Comparison of ENCODE assay signal across 10 cellular contexts in genomic region chr20:63699466-63700198, GRCh38. TPM values are rescaled to one million over a fixed set of nuclear protein-coding genes. Genes with fewer than 3 reads are reported as not detected.
DNase-seq lines count a peak whose midpoint lies in the region; ATAC-seq, FAIRE-seq and TF ChIP-seq lines count a peak whose summit lies in the region.
"Had no signal": no experiment of that assay in that cellular context is flagged by ENCODE, and none has a peak within 500 bp of the region (broad histone marks: within the 10 kb centered on the region; RNA-seq: fewer than 3 reads in every experiment).

No MANE protein-coding gene starts in this region.

- TF ChIP-seq EP300 in transverse colon (IDR thresholded peaks at IDR 0.05; ENCODE audit: low read depth) = no peak

- no peak overlapping the region for H3K4me3 Mint-ChIP-seq in activated CD8-positive, alpha-beta T cell treated with anti-CD3 and anti-CD28 coated beads for 36 hours
- H3K4me3 Mint-ChIP-seq in activated CD8-positive, alpha-beta T cell treated with anti-CD3 and anti-CD28 coated beads, Interleukin-2, amount 10 ng/mL, durations not matched to agents 7 days and 5 days = no peak overlapping the region
- H3K4me3 Mint-ChIP-seq: natural killer cell had no signal

- no peak for FAIRE-seq in kidney (lab: Jason Lieb, UNC)

- H3K9me3 Mint-ChIP-seq in activated CD8-positive, alpha-beta T cell treated with anti-CD3 and anti-CD28 coated beads for 36 hours = no peaks in the 10 kb centered on the region
- no peaks in the 10 kb centered on the region for H3K9me3 Mint-ChIP-seq in activated CD8-positive, alpha-beta T cell treated with anti-CD3 and anti-CD28 coated beads, Interleukin-2, amount 10 ng/mL, durations not matched to agents 7 days and 5 days (ENCODE audit: insufficient read depth)
- H3K9me3 Mint-ChIP-seq: natural killer cell had no signal

- H3K27ac Mint-ChIP-seq in activated CD8-positive, alpha-beta T cell treated with anti-CD3 and anti-CD28 coated beads for 36 hours = peak overlapping the region; percentile 67
- H3K27ac Mint-ChIP-seq in activated CD8-positive, alpha-beta T cell treated with anti-CD3 and anti-CD28 coated beads, Interleukin-2, amount 10 ng/mL, durations not matched to agents 7 days and 5 days = no peak overlapping the region
- H3K27ac Mint-ChIP-seq: natural killer cell had no signal

- peak overlapping the region in 3 of 5 donors; percentile 34 to 92 (median 82) for H3K27ac ChIP-seq in adrenal gland
- peak overlapping the region in 1 of 2 donors; percentile 32 for H3K27ac ChIP-seq in kidney (ENCODE audit: low read depth in 2 of 2, low read length in 2 of 2)
- peak overlapping the region; percentile 19 to 61 (median 45) for H3K27ac ChIP-seq in transverse colon

- CTCF ChIA-PET in activated CD8-positive, alpha-beta T cell treated with anti-CD3 and anti-CD28 coated beads for 36 hours (lab: Charles Lee) = interaction anchor here (1.2 kb wide), 1 partner anchor 165 kb away, joined by 3 read pairs; no protein-coding TSS in a partner anchor
- CTCF ChIA-PET in activated CD8-positive, alpha-beta T cell treated with anti-CD3 and anti-CD28 coated beads, Interleukin-2, amount 10 ng/mL, durations not matched to agents 7 days and 5 days (lab: Charles Lee) = no interaction called here

- intact Hi-C loops in activated CD8-positive, alpha-beta T cell treated with anti-CD3 and anti-CD28 coated beads for 36 hours (cut with micrococcal nuclease) = loop anchor here (10.0 kb wide), 1 partner anchor 165 kb away; the partner anchor contains the start of genes ABHD16B and TPD52L2
- intact Hi-C loops in adrenal gland (cut with DNase I) = loop anchor here in 1 of 2 donors (10.0 kb wide), 1 partner anchor 155 kb away; no protein-coding TSS in a partner anchor
- intact Hi-C loops in kidney (cut with DNase I) = no loop called here
- intact Hi-C loops in transverse colon (cut with DNase I; ENCODE audit: low total_unique reads) = no loop called here

- peaks cover 2% of the 10 kb centered on the region for H3K36me3 Mint-ChIP-seq in activated CD8-positive, alpha-beta T cell treated with anti-CD3 and anti-CD28 coated beads for 36 hours (ENCODE audit: low read depth)
- peaks cover 7% of the 10 kb centered on the region for H3K36me3 Mint-ChIP-seq in activated CD8-positive, alpha-beta T cell treated with anti-CD3 and anti-CD28 coated beads, Interleukin-2, amount 10 ng/mL, durations not matched to agents 7 days and 5 days (ENCODE audit: low read depth)
- H3K36me3 Mint-ChIP-seq: natural killer cell had no signal

- H3K9me3 ChIP-seq in adrenal gland (replicated peaks in 1 of 3) (no peaks in the 10 kb centered on the region), kidney (ENCODE audit: control insufficient read depth in 1 of 2, low read length in 2 of 2) (no peaks in the 10 kb centered on the region), transverse colon (no peaks in the 10 kb centered on the region)

- peaks cover 0 to 17% of the 10 kb centered on the region in 2 donors for H3K36me3 ChIP-seq in adrenal gland (replicated peaks in 1 of 2)
- peaks cover 3 to 11% of the 10 kb centered on the region in 2 donors for H3K36me3 ChIP-seq in kidney (ENCODE audit: control insufficient read depth in 1 of 2, insufficient read depth in 2 of 2, low read length in 2 of 2)
- H3K36me3 ChIP-seq in transverse colon = peaks cover 0 to 2% (median 0%) of the 10 kb centered on the region in 4 donors

- DNase-seq in activated CD8-positive, alpha-beta T cell treated with anti-CD3 and anti-CD28 coated beads for 36 hours = no peak
- DNase-seq in activated CD8-positive, alpha-beta T cell treated with anti-CD3 and anti-CD28 coated beads, Interleukin-2, amount 10 ng/mL, durations not matched to agents 7 days and 5 days = no peak
- DNase-seq in adrenal gland (peak in 3 of 7 donors; percentile 32 to 59 (median 34)), kidney (peak; percentile 82), transverse colon (no peak), NCI-H526 treated with DMSO at 0.1 percent for 48 hours (lab: John Stamatoyannopoulos, UW) (no peak), NCI-H2081 treated with DMSO at 0.1 percent for 48 hours (lab: John Stamatoyannopoulos, UW) (no peak), amygdala (lab: John Stamatoyannopoulos, UW) (no peak)
- DNase-seq: natural killer cell, NCI-H446 treated with DMSO at 0.1 percent for 48 hours had no signal

- no peak for TF ChIP-seq CTCF in activated CD8-positive, alpha-beta T cell treated with anti-CD3 and anti-CD28 coated beads for 36 hours (IDR thresholded peaks at IDR 0.05)
- no peak for TF ChIP-seq CTCF in adrenal gland (IDR thresholded peaks at IDR 0.05)
- TF ChIP-seq CTCF in kidney (IDR thresholded peaks at IDR 0.05; ENCODE audit: borderline replicate concordance, extremely low read depth, insufficient read depth) = no peak
- TF ChIP-seq CTCF in transverse colon (IDR thresholded peaks at IDR 0.05) = no peak

- no peaks in the 10 kb centered on the region for H3K27me3 Mint-ChIP-seq in activated CD8-positive, alpha-beta T cell treated with anti-CD3 and anti-CD28 coated beads for 36 hours
- H3K27me3 Mint-ChIP-seq in activated CD8-positive, alpha-beta T cell treated with anti-CD3 and anti-CD28 coated beads, Interleukin-2, amount 10 ng/mL, durations not matched to agents 7 days and 5 days (ENCODE audit: low read depth) = no peaks in the 10 kb centered on the region

- TF ChIP-seq POLR2A in adrenal gland (IDR thresholded peaks at IDR 0.05) (no peak), transverse colon (IDR thresholded peaks at IDR 0.05) (no peak)

- H3K4me1 ChIP-seq in adrenal gland (replicated peaks in 1 of 2) (peaks cover 27 to 38% of the 10 kb centered on the region in 2 donors), kidney (ENCODE audit: control insufficient read depth in 1 of 2, insufficient read depth in 1 of 2, low read depth in 1 of 2, low read length in 2 of 2) (peaks cover 0 to 14% of the 10 kb centered on the region in 2 donors), transverse colon (peaks cover 19 to 35% (median 30%) of the 10 kb centered on the region in 4 donors)

- WGBS in adrenal gland, 4 donors = 61 to 76% (median 68%) methylated on average over 7 to 24 of the region's 24 CpGs
- 69% methylated on average over 14 of the region's 24 CpGs; no CpG with 5 or more reads in 1 of the 2 donors for WGBS in transverse colon (ENCODE audit: low coverage in 1 of 2), 2 donors

- no peak for ATAC-seq in activated CD8-positive, alpha-beta T cell treated with anti-CD3 and anti-CD28 coated beads for 36 hours
- ATAC-seq in activated CD8-positive, alpha-beta T cell treated with anti-CD3 and anti-CD28 coated beads, Interleukin-2, amount 10 ng/mL, durations not matched to agents 7 days and 5 days = no peak
- ATAC-seq: natural killer cell had no signal

- H3K27me3 ChIP-seq in adrenal gland (no peaks in the 10 kb centered on the region), transverse colon (no peaks in the 10 kb centered on the region)

- POLR2A ChIA-PET in activated CD8-positive, alpha-beta T cell treated with anti-CD3 and anti-CD28 coated beads for 36 hours (lab: Charles Lee) = interaction anchor here (0.7 to 2.7 kb wide), 7 partner anchors 8 to 281 kb away, joined by 3 to 16 read pairs (median 4); partner anchors contain the start of genes ARFRP1, LIME1, PRPF6 and ZGPAT
- POLR2A ChIA-PET in activated CD8-positive, alpha-beta T cell treated with anti-CD3 and anti-CD28 coated beads, Interleukin-2, amount 10 ng/mL, durations not matched to agents 7 days and 5 days (lab: Charles Lee) = interaction anchor here (1.5 kb wide), 1 partner anchor 9 kb away, joined by 6 read pairs; the partner anchor contains the start of genes ARFRP1 and ZGPAT

- H3K9ac ChIP-seq in kidney (ENCODE audit: low read length in 2 of 2) = peak overlapping the region in 1 of 2 donors; percentile 7

- in situ Hi-C loops in transverse colon (cut with MboI; ENCODE audit: low pct_ligation_motif_present in 1 of 4, low pct_unique_long_range_greater_than_20kb in 1 of 4, low sequenced_read_pairs in 3 of 4) = no loop called here

- peaks cover 23% of the 10 kb centered on the region for H3K4me1 Mint-ChIP-seq in activated CD8-positive, alpha-beta T cell treated with anti-CD3 and anti-CD28 coated beads for 36 hours (ENCODE audit: low read depth)
- peaks cover 9% of the 10 kb centered on the region for H3K4me1 Mint-ChIP-seq in activated CD8-positive, alpha-beta T cell treated with anti-CD3 and anti-CD28 coated beads, Interleukin-2, amount 10 ng/mL, durations not matched to agents 7 days and 5 days (ENCODE audit: low read depth)

- peak overlapping the region in 1 of 4 donors; percentile 26 for H3K4me3 ChIP-seq in adrenal gland
- no peak overlapping the region for H3K4me3 ChIP-seq in kidney (ENCODE audit: low read length in 2 of 2)
- H3K4me3 ChIP-seq in transverse colon = no peak overlapping the region

RNA-seq across cellular contexts. Expression of gene TNFRSF6B, which starts 3.2 kb away (rescaled TPM):
- not detected for total RNA-seq in activated CD8-positive, alpha-beta T cell treated with anti-CD3 and anti-CD28 coated beads for 36 hours
- total RNA-seq in activated CD8-positive, alpha-beta T cell treated with anti-CD3 and anti-CD28 coated beads, Interleukin-2, amount 10 ng/mL, durations not matched to agents 7 days and 5 days = not detected
- total RNA-seq in adrenal gland (1 to 10 TPM in 5 of 8 donors, under 1 TPM in 1, not detected in 2; 0.78 to 6.7 (median 2.6) TPM), kidney (64.5 TPM), transverse colon (10 to 100 TPM in 3 of 4 donors, 1 to 10 TPM in 1; 4.2 to 34.4 (median 13.6) TPM)
- polyA plus RNA-seq in adrenal gland (10 to 100 TPM in 2 of 3 donors, not detected in 1; 36.1 to 43.3 TPM), kidney (ENCODE audit: insufficient read depth, low read depth, low replicate concordance) (2.4 TPM)
- total RNA-seq: natural killer cell had no signal

RNA-seq across cellular contexts. Expression of gene ARFRP1, which starts 8.1 kb away (rescaled TPM):
- 10 to 100 TPM; 41.7 to 44.2 TPM for total RNA-seq in activated CD8-positive, alpha-beta T cell treated with anti-CD3 and anti-CD28 coated beads for 36 hours
- 10 to 100 TPM; 55.2 to 57.6 TPM for total RNA-seq in activated CD8-positive, alpha-beta T cell treated with anti-CD3 and anti-CD28 coated beads, Interleukin-2, amount 10 ng/mL, durations not matched to agents 7 days and 5 days
- 10 to 100 TPM; 31.7 to 63.8 (median 42.2) TPM for total RNA-seq in adrenal gland
- polyA plus RNA-seq in adrenal gland = 10 to 100 TPM; 18.8 to 75.9 (median 52.2) TPM
- total RNA-seq in kidney = 71.2 TPM
- 60.6 TPM for polyA plus RNA-seq in kidney (ENCODE audit: insufficient read depth, low read depth, low replicate concordance)
- total RNA-seq in transverse colon = 10 to 100 TPM; 46.2 to 75.4 (median 56.2) TPM

RNA-seq across cellular contexts. Expression of gene ZGPAT, which starts 8.2 kb away (rescaled TPM):
- 10 to 100 TPM; 22.4 to 22.5 TPM for total RNA-seq in activated CD8-positive, alpha-beta T cell treated with anti-CD3 and anti-CD28 coated beads for 36 hours
- total RNA-seq in activated CD8-positive, alpha-beta T cell treated with anti-CD3 and anti-CD28 coated beads, Interleukin-2, amount 10 ng/mL, durations not matched to agents 7 days and 5 days = 10 to 100 TPM; 38.6 to 43.5 TPM
- total RNA-seq in adrenal gland = 10 to 100 TPM; 25.8 to 56.2 (median 35.3) TPM
- polyA plus RNA-seq in adrenal gland = 100 to 1,000 TPM in 1 of 3 donors, 10 to 100 TPM in 1, 1 to 10 TPM in 1; 4.4 to 120 (median 61.7) TPM
- 30.5 TPM for total RNA-seq in kidney
- 39.6 TPM for polyA plus RNA-seq in kidney (ENCODE audit: insufficient read depth, low read depth, low replicate concordance)
- total RNA-seq in transverse colon = 100 to 1,000 TPM in 2 of 4 donors, 10 to 100 TPM in 2; 29.1 to 346 (median 76.5) TPM

RNA-seq across cellular contexts. Expression of gene LIME1, which starts 36.8 kb away (rescaled TPM):
- total RNA-seq in activated CD8-positive, alpha-beta T cell treated with anti-CD3 and anti-CD28 coated beads for 36 hours = 10 to 100 TPM; 15.5 to 16.8 TPM
- 100 to 1,000 TPM; 163 to 165 TPM for total RNA-seq in activated CD8-positive, alpha-beta T cell treated with anti-CD3 and anti-CD28 coated beads, Interleukin-2, amount 10 ng/mL, durations not matched to agents 7 days and 5 days
- total RNA-seq in adrenal gland = 10 to 100 TPM in 4 of 8 donors, 1 to 10 TPM in 4; 1.6 to 32.2 (median 8.4) TPM
- 100 to 1,000 TPM in 1 of 3 donors, 10 to 100 TPM in 1, under 1 TPM in 1; 0.22 to 103 (median 45.0) TPM for polyA plus RNA-seq in adrenal gland
- total RNA-seq in kidney = 12.1 TPM
- 114 TPM for polyA plus RNA-seq in kidney (ENCODE audit: insufficient read depth, low read depth, low replicate concordance)
- total RNA-seq in transverse colon = 10 to 100 TPM; 24.4 to 91.1 (median 44.0) TPM

RNA-seq across cellular contexts. Expression of gene SLC2A4RG, which starts 39.9 kb away (rescaled TPM):
- 10 to 100 TPM; 38.5 to 39.8 TPM for total RNA-seq in activated CD8-positive, alpha-beta T cell treated with anti-CD3 and anti-CD28 coated beads for 36 hours
- 10 to 100 TPM; 97.2 TPM for total RNA-seq in activated CD8-positive, alpha-beta T cell treated with anti-CD3 and anti-CD28 coated beads, Interleukin-2, amount 10 ng/mL, durations not matched to agents 7 days and 5 days
- total RNA-seq in adrenal gland = 100 to 1,000 TPM in 1 of 8 donors, 10 to 100 TPM in 7; 28.4 to 122 (median 47.9) TPM
- polyA plus RNA-seq in adrenal gland = 100 to 1,000 TPM in 2 of 3 donors, 1 to 10 TPM in 1; 7.9 to 210 (median 150) TPM
- 154 TPM for total RNA-seq in kidney
- polyA plus RNA-seq in kidney (ENCODE audit: insufficient read depth, low read depth, low replicate concordance) = 171 TPM
- total RNA-seq in transverse colon = 10 to 100 TPM; 26.3 to 50.2 (median 47.7) TPM
